ENCODE assay signal across 23 cellular contexts in the genomic region with DNA sequence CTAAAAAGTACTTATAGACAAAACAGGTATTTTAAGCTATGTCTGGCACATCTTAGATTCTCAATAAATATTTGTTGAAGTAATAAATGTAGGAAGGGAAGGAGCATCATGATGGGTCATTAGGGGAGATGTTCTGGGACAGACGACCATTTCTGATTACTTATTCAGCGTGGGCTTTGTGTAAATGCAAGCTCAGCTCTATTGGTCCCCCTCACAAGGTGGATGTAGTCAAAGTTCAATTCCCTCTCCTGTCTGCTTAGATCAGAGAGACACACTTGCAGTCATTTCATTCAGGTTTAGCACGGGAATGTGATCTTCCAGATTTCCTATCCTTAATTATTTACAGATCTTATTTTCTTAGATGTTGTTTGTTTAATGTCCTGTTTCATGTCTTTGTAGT. TPM values are rescaled to one million over a fixed set of nuclear protein-coding genes. Genes with fewer than 3 reads are reported as not detected.
DNase-seq lines count a peak whose midpoint lies in the region; ATAC-seq, FAIRE-seq and TF ChIP-seq lines count a peak whose summit lies in the region.
"Had no signal": no experiment of that assay in that cellular context is flagged by ENCODE, and none has a peak within 500 bp of the region (broad histone marks: within the 10 kb centered on the region; RNA-seq: fewer than 3 reads in every experiment).

No MANE protein-coding gene starts in this region.

- no peak overlapping the region for H2BK120ac ChIP-seq in IMR-90 (ENCODE audit: low read depth, low read length)

- H4K20me1 ChIP-seq in HepG2 (ENCODE audit: insufficient read depth, low read length) = no peaks in the 10 kb centered on the region
- no peaks in the 10 kb centered on the region for H4K20me1 ChIP-seq in IMR-90 (ENCODE audit: insufficient read depth, low read length)
- H4K20me1 ChIP-seq: BLaER1 had no signal

- in situ Hi-C loops in HepG2 (cut with HindIII; ENCODE audit: extremely low pct_ligation_motif_present, low pct_unique_long_range_greater_than_20kb) (no loop called here), IMR-90 (cut with MboI; ENCODE audit: low sequenced_read_pairs) (no loop called here)

- BruUV-seq in HepG2 (replicated peaks; lab: Mats Ljungman, UMichigan) (no TSS peak), IMR-90 (replicated peaks; lab: Mats Ljungman, UMichigan) (no TSS peak)

- intact Hi-C loops in HepG2 (cut with micrococcal nuclease; ENCODE audit: unreplicated experiment) = no loop called here
- intact Hi-C loops in right lobe of liver (cut with DNase I) = no loop called here
- intact Hi-C loops in IMR-90 (cut with micrococcal nuclease) = no loop called here
- intact Hi-C loops in body of pancreas (cut with DNase I) = no loop called here

- H3K23ac ChIP-seq in IMR-90 (ENCODE audit: low read depth, low read length) = no peak overlapping the region

- TF ChIP-seq EP300 in HepG2 (IDR thresholded peaks at IDR 0.05; ENCODE audit: low read depth in 2 of 2, low read length in 2 of 2) (no peak), HepG2 (CRISPR knock-in tag; IDR thresholded peaks at IDR 0.05; ENCODE audit: borderline replicate concordance) (no peak)

- H3K4me3 ChIP-seq in HepG2 (replicated peaks in 1 of 3; ENCODE audit: insufficient read depth in 1 of 3, low read depth in 2 of 3, low read length in 3 of 3) (no peak overlapping the region), right lobe of liver (no peak overlapping the region), IMR-90 (ENCODE audit: insufficient read depth, low read depth, low read length) (no peak overlapping the region), body of pancreas (no peak overlapping the region)
- H3K4me3 ChIP-seq: BLaER1, GM12878 had no signal

- no peak overlapping the region for H2AK5ac ChIP-seq in IMR-90 (ENCODE audit: low read depth, low read length)

- H3K36me3 ChIP-seq in HepG2 (replicated peaks in 1 of 2; ENCODE audit: control insufficient read depth in 1 of 2, insufficient read depth in 2 of 2, low read length in 2 of 2) = no peaks in the 10 kb centered on the region
- H3K36me3 ChIP-seq in right lobe of liver = no peaks in the 10 kb centered on the region
- no peaks in the 10 kb centered on the region for H3K36me3 ChIP-seq in IMR-90 (ENCODE audit: control insufficient read depth, insufficient read depth, low read length)
- no peaks in the 10 kb centered on the region for H3K36me3 ChIP-seq in body of pancreas (replicated peaks in 1 of 2; ENCODE audit: insufficient read depth in 1 of 2, low read depth in 2 of 2)
- H3K36me3 ChIP-seq: BLaER1 had no signal

- H3K56ac ChIP-seq in IMR-90 (ENCODE audit: extremely low read depth, insufficient read depth, low read length) = no peak overlapping the region

- FAIRE-seq in HepG2 (lab: Jason Lieb, UNC) (no peak), urothelium cell line (lab: Jason Lieb, UNC) (peak; percentile 52)
- FAIRE-seq: D721Med, GM12878, GM18507, GM19239 had no signal

- H3K9me3 ChIP-seq in HepG2 (ENCODE audit: low read length) = no peaks in the 10 kb centered on the region
- H3K9me3 ChIP-seq in right lobe of liver = no peaks in the 10 kb centered on the region
- H3K9me3 ChIP-seq in IMR-90 (ENCODE audit: control insufficient read depth, insufficient read depth, low read length) = no peaks in the 10 kb centered on the region
- H3K9me3 ChIP-seq in body of pancreas = no peaks in the 10 kb centered on the region
- H3K9me3 ChIP-seq: BE2C, BLaER1, Caco-2 had no signal

- ATAC-seq in HepG2 = no peak
- ATAC-seq in right lobe of liver = no peak
- no peak for ATAC-seq in IMR-90 (ENCODE audit: low read depth)
- no peak for ATAC-seq in body of pancreas
- ATAC-seq: GM12878 had no signal

- no peak overlapping the region for H3K14ac ChIP-seq in IMR-90 (replicated peaks; ENCODE audit: low read depth, low read length)

- CTCF ChIA-PET in HepG2 (lab: Yijun Ruan, JAX; ENCODE audit: low intra/inter-chr PET ratio, low total read pairs) (no interaction called here), IMR-90 (lab: Yijun Ruan, JAX) (no interaction called here)

- H2AK9ac ChIP-seq in IMR-90 (replicated peaks; ENCODE audit: low read depth, low read length, poor library complexity) = no peak overlapping the region

- no peaks in the 10 kb centered on the region for H3K9me1 ChIP-seq in IMR-90 (ENCODE audit: insufficient read depth, low read length)

- DNase-seq in HepG2 (ENCODE audit: low spot score) = no peak
- no peak for DNase-seq in right lobe of liver
- DNase-seq in IMR-90 = no peak
- DNase-seq in urothelium cell line (ENCODE audit: low spot score) = no peak
- DNase-seq in COR-L47 (lab: John Stamatoyannopoulos, UW) = no peak
- DNase-seq in body of pancreas = no peak
- DNase-seq: ACHN; BE2C; C1 segment of cervical spinal cord; Caco-2; Calu3; CD4-positive, alpha-beta memory T cell; CD4-positive, CD25-positive, alpha-beta regulatory T cell; CD8-positive, alpha-beta memory T cell; DMS79 treated with DMSO at 0.1 percent for 48 hours; GDM1 had no signal

- no peak overlapping the region for H4K91ac ChIP-seq in IMR-90 (ENCODE audit: insufficient read depth, low read depth, low read length)

- H4K8ac ChIP-seq in IMR-90 (ENCODE audit: low read depth in 2 of 2, low read length in 2 of 2) = no peak overlapping the region

- TF ChIP-seq CTCF in HepG2 (CRISPR knock-in tag; IDR thresholded peaks at IDR 0.05) (no peak), right lobe of liver (IDR thresholded peaks at IDR 0.05) (no peak), IMR-90 (conservative IDR thresholded peaks at IDR 0.05; ENCODE audit: low read depth, low read length) (no peak), body of pancreas (IDR thresholded peaks at IDR 0.05) (no peak)

- no peaks in the 10 kb centered on the region for H3K79me2 ChIP-seq in HepG2 (ENCODE audit: insufficient read depth, low read length)

- no peak overlapping the region for H3K18ac ChIP-seq in IMR-90 (ENCODE audit: low read depth, low read length)

- H3K79me1 ChIP-seq in IMR-90 (ENCODE audit: low read depth in 1 of 2, low read length in 2 of 2) = no peaks in the 10 kb centered on the region

- TF ChIP-seq RAD21 in HepG2 (CRISPR knock-in tag; IDR thresholded peaks at IDR 0.05) (no peak), IMR-90 (IDR thresholded peaks at IDR 0.05; ENCODE audit: low read length) (no peak)

- H2BK15ac ChIP-seq in IMR-90 (ENCODE audit: low read depth, low read length) = no peak overlapping the region

- WGBS in HepG2 (ENCODE audit: low lambda C conversion rate) = 20% methylated on average over 3 of the region's 3 CpGs
- 60% methylated on average over 3 of the region's 3 CpGs for WGBS in right lobe of liver (ENCODE audit: insufficient coverage, low coverage, low lambda C conversion rate, missing lambda C conversion rate)
- no CpG with 5 or more reads among the region's 3 CpGs for WGBS in IMR-90 (ENCODE audit: extremely low coverage in 2 of 2, insufficient read length in 1 of 2), 2 experiments
- WGBS in body of pancreas, 2 donors = 62 to 67% methylated on average over 3 of the region's 3 CpGs

- H4K5ac ChIP-seq in IMR-90 (ENCODE audit: low read depth, low read length) = no peak overlapping the region

- dilution Hi-C loops in IMR-90 (cut with HindIII; ENCODE audit: low sequenced_read_pairs, unreplicated experiment) = no loop called here

- H3K27me3 ChIP-seq in HepG2 (ENCODE audit: control insufficient read depth in 1 of 2, insufficient read depth in 2 of 2, low read length in 2 of 2) (no peaks in the 10 kb centered on the region), right lobe of liver (no peaks in the 10 kb centered on the region), IMR-90 (ENCODE audit: control insufficient read depth, insufficient read depth, low read length) (peaks cover 20% of the 10 kb centered on the region), body of pancreas (no peaks in the 10 kb centered on the region)
- H3K27me3 ChIP-seq: BE2C, BLaER1 had no signal

- H3K9ac ChIP-seq in HepG2 (ENCODE audit: insufficient read depth, low read depth, low read length) (no peak overlapping the region), IMR-90 (ENCODE audit: low read depth, low read length) (no peak overlapping the region)
- H3K9ac ChIP-seq: BLaER1 had no signal

- no peak overlapping the region for H3K27ac ChIP-seq in HepG2 (ENCODE audit: extremely low read length, insufficient read depth, low read length)
- H3K27ac ChIP-seq in right lobe of liver = no peak overlapping the region
- no peak overlapping the region for H3K27ac ChIP-seq in IMR-90 (ENCODE audit: insufficient read depth, low read length)
- no peak overlapping the region for H3K27ac ChIP-seq in body of pancreas
- H3K27ac ChIP-seq: 22Rv1, BLaER1 had no signal

- no peak overlapping the region for H2BK20ac ChIP-seq in IMR-90 (ENCODE audit: low read depth, low read length)

- H3K4me1 ChIP-seq in HepG2 (ENCODE audit: insufficient read depth, low read length) (no peaks in the 10 kb centered on the region), right lobe of liver (no peaks in the 10 kb centered on the region), IMR-90 (ENCODE audit: control insufficient read depth, insufficient read depth, low read length) (no peaks in the 10 kb centered on the region), body of pancreas (no peaks in the 10 kb centered on the region)
- H3K4me1 ChIP-seq: BLaER1, Caco-2 had no signal

- no peak overlapping the region for H2BK5ac ChIP-seq in IMR-90 (ENCODE audit: low read depth, low read length, poor library complexity, severe bottlenecking)

- H2AFZ ChIP-seq in HepG2 (ENCODE audit: low read length) (no peak overlapping the region), IMR-90 (replicated peaks; ENCODE audit: low read length, poor library complexity) (no peak overlapping the region)

- H3K4me2 ChIP-seq in HepG2 (ENCODE audit: low read depth, low read length) (no peak overlapping the region), IMR-90 (ENCODE audit: low read depth, low read length) (no peak overlapping the region)
- H3K4me2 ChIP-seq: BLaER1 had no signal

- POLR2A ChIA-PET in HepG2 (lab: Yijun Ruan, JAX) (no interaction called here), IMR-90 (lab: Charles Lee; ENCODE audit: unreplicated experiment) (no interaction called here)

- TF ChIP-seq POLR2A in HepG2 (IDR thresholded peaks at IDR 0.05; ENCODE audit: insufficient read depth in 1 of 2, low read depth in 2 of 2, low read length in 2 of 2) = no peak
- TF ChIP-seq POLR2A in right lobe of liver (IDR thresholded peaks at IDR 0.05) = no peak
- no peak for TF ChIP-seq POLR2A in IMR-90 (IDR thresholded peaks at IDR 0.05; ENCODE audit: low read depth, low read length)
- TF ChIP-seq POLR2A in body of pancreas (IDR thresholded peaks at IDR 0.05) = no peak

- no peak overlapping the region for H3K4ac ChIP-seq in IMR-90 (ENCODE audit: low read depth, low read length)

RNA-seq across cellular contexts. Expression of a gene that starts 7.5 kb away (rescaled TPM):
- total RNA-seq in HepG2 (2016; rRNA removed; fragmentation: Illumina TruSeq; extraction: Trizol) = not detected in 2 replicates
- not detected in 2 replicates for total RNA-seq in HepG2 (2016; cell fraction: cytosol; rRNA removed; fragmentation: Illumina TruSeq; extraction: Trizol; ENCODE audit: low read depth)
- total RNA-seq in HepG2 (2016; cell fraction: insoluble cytoplasmic fraction; rRNA removed; fragmentation: Illumina TruSeq; extraction: Trizol) = not detected in 2 replicates
- total RNA-seq in HepG2 (2016; cell fraction: membrane; rRNA removed; fragmentation: Illumina TruSeq; extraction: Trizol) = not detected in 2 replicates
- total RNA-seq in HepG2 (2016; cell fraction: nucleus; rRNA removed; fragmentation: Illumina TruSeq; extraction: Trizol) = not detected in 2 replicates
- polyA plus RNA-seq in HepG2 (2011; rRNA removed) = not detected in 2 replicates
- polyA plus RNA-seq in HepG2 (2011; cell fraction: cytosol; rRNA removed) = not detected in 2 replicates
- not detected in 2 replicates for polyA plus RNA-seq in HepG2 (2011; cell fraction: nucleus; rRNA removed)
- polyA plus RNA-seq in HepG2 (2012) = 0.13 and 0.16 TPM in 2 replicates
- polyA plus RNA-seq in HepG2 (2016; cell fraction: cytosol; fragmentation: Illumina TruSeq; extraction: Trizol; ENCODE audit: low read depth) = not detected in 2 replicates
- 0.14 TPM in 1 of 2 replicates, not detected in the other for polyA plus RNA-seq in HepG2 (2016; cell fraction: insoluble cytoplasmic fraction; fragmentation: Illumina TruSeq; extraction: Trizol; ENCODE audit: low read depth)
- polyA plus RNA-seq in HepG2 (2016; cell fraction: membrane; fragmentation: Illumina TruSeq; extraction: Trizol; ENCODE audit: low read depth) = not detected in 2 replicates
- polyA plus RNA-seq in HepG2 (2016; cell fraction: nucleus; fragmentation: Illumina TruSeq; extraction: Trizol; ENCODE audit: insufficient read depth, low read depth) = not detected in 2 replicates
- polyA minus RNA-seq in HepG2 (2011; rRNA and poly(A)+ RNA removed; ENCODE audit: low replicate concordance) = 0.09 TPM in 1 of 2 replicates, not detected in the other
- polyA minus RNA-seq in HepG2 (2011; cell fraction: cytosol; rRNA and poly(A)+ RNA removed) = not detected in 2 replicates
- not detected in 2 replicates for polyA minus RNA-seq in HepG2 (2011; cell fraction: nucleus; rRNA and poly(A)+ RNA removed)
- not detected for total RNA-seq in right lobe of liver
- 0.36 and 0.56 TPM in 2 replicates for total RNA-seq in IMR-90 (2012; rRNA removed)
- 0.50 and 0.51 TPM in 2 replicates for polyA plus RNA-seq in IMR-90 (2012; rRNA removed)
- polyA plus RNA-seq in IMR-90 (2012; cell fraction: cytosol; rRNA removed) = 0.18 and 0.34 TPM in 2 replicates
- 0.10 and 0.17 TPM in 2 replicates for polyA plus RNA-seq in IMR-90 (2012; cell fraction: nucleus; rRNA removed; ENCODE audit: low replicate concordance)
- under 1 TPM in 1 of 2 donors, not detected in 1; 0.26 TPM for total RNA-seq in body of pancreas
- total RNA-seq: Caco-2; Calu3; CD4-positive, alpha-beta memory T cell; CD4-positive, CD25-positive, alpha-beta regulatory T cell; CD8-positive, alpha-beta memory T cell; GM12878 had no signal
- polyA plus RNA-seq: CD14-positive monocyte; CD4-positive, alpha-beta memory T cell; CD4-positive, CD25-positive, alpha-beta regulatory T cell; CD8-positive, alpha-beta memory T cell had no signal
